8 cellular contexts compared by ENCODE assay signal in genomic region chr17:48025040-48025903, GRCh38.
DNase-seq lines count a peak whose midpoint lies in the region; ATAC-seq and TF ChIP-seq lines count a peak whose summit lies in the region.

No MANE protein-coding gene starts in this region.

- TF ChIP-seq CTCF in AG09319 (IDR thresholded peaks at IDR 0.05; ENCODE audit: low read depth, low read length): peak; percentile 72

- peaks cover 36% of the 10 kb centered on the region for H3K4me1 Mint-ChIP-seq in central memory CD8-positive, alpha-beta T cell

- peak overlapping the region; percentile 81 for H3K4me3 Mint-ChIP-seq in central memory CD8-positive, alpha-beta T cell

- H3K9me3 Mint-ChIP-seq in central memory CD8-positive, alpha-beta T cell: no peaks in the 10 kb centered on the region

- peak overlapping the region; percentile 91 for H3K27ac Mint-ChIP-seq in central memory CD8-positive, alpha-beta T cell (ENCODE audit: low read depth)

- peaks cover 25% of the 10 kb centered on the region for H3K27me3 Mint-ChIP-seq in central memory CD8-positive, alpha-beta T cell

- DNase-seq in AG09319 (ENCODE audit: extremely low read depth, low read depth) (peak; percentile 92), NCI-H446 (lab: John Stamatoyannopoulos, UW) (peak; percentile 86 to 98), islet precursor cell (peak; percentile 99)
- peak; percentile 92 for DNase-seq in activated CD4-positive, CD25-positive, alpha-beta regulatory T cell treated with anti-CD3 and anti-CD28 coated beads, Interleukin-2, amount 50 U/mL, for 16 hours (ENCODE audit: low read depth, low spot score)
- peak; percentile 93 to 94 for DNase-seq in central memory CD8-positive, alpha-beta T cell (ENCODE audit: low spot score in 2 of 2)
- DNase-seq in stimulated activated CD4-positive, alpha-beta T cell treated with anti-CD3 and anti-CD28 coated beads, Interleukin-12 subunit alpha, Interleukin-12 subunit beta, amount 100 ng/mL, for 24 hours (ENCODE audit: low read depth in 2 of 2): peak; percentile 96 to 98

- peaks cover 8% of the 10 kb centered on the region for H3K36me3 Mint-ChIP-seq in central memory CD8-positive, alpha-beta T cell (ENCODE audit: insufficient read depth)

- ATAC-seq in GM19025 (IDR thresholded peaks at IDR 0.05; ENCODE audit: low read depth, unreplicated experiment): peak; percentile 87
- ATAC-seq in HG03354 (IDR thresholded peaks at IDR 0.05; ENCODE audit: poor library complexity, severe bottlenecking, unreplicated experiment): peak; percentile 82
- ATAC-seq in central memory CD8-positive, alpha-beta T cell (replicated peaks; ENCODE audit: extremely low read depth, poor library complexity, severe bottlenecking): peak; percentile 94

Comparison
In these comparisons a context has a peak if more than half of its experiments do, and no peak if none do; other contexts are left out.
1. Peak in every context shown above with its lines: DNase-seq and ATAC-seq.